Comparison of ENCODE assay signal across 1 cellular context in genomic region chr12:131454418-131455217, GRCh38.
TF ChIP-seq lines count a peak whose summit lies in the region.

No MANE protein-coding gene starts in this region.

TF ChIP-seq in WTC11, 78 proteins besides CTCF, POLR2A, EP300 and RAD21 (continued from another document):
- TF ChIP-seq PRRX2 (CRISPR knock-in tag; IDR thresholded peaks at IDR 0.05) (no peak), HMGA2 (CRISPR knock-in tag; IDR thresholded peaks at IDR 0.05) (peak; percentile 63; the same call in 1 of the 2 replicates), TEAD1 (CRISPR knock-in tag; IDR thresholded peaks at IDR 0.05) (no peak), GABPB1 (CRISPR knock-in tag; IDR thresholded peaks at IDR 0.05) (no peak), MAX (CRISPR knock-in tag; IDR thresholded peaks at IDR 0.05) (peak; percentile 61; the same call in 1 of the 2 replicates)
